1 cellular context compared by ENCODE assay signal in genomic region chr12:71135812-71136176, GRCh38.
TF ChIP-seq lines count a peak whose summit lies in the region.

No MANE protein-coding gene starts in this region.

TF ChIP-seq in HepG2, 621 proteins besides CTCF, POLR2A, EP300 and RAD21:
- TF ChIP-seq FOSL2 (CRISPR knock-in tag; IDR thresholded peaks at IDR 0.05) (no peak), HNF4G (IDR thresholded peaks at IDR 0.05; ENCODE audit: borderline replicate concordance, low read depth, low read length) (no peak), HNF4G (CRISPR knock-in tag; IDR thresholded peaks at IDR 0.05; ENCODE audit: borderline replicate concordance, low read depth) (no peak), POGZ (CRISPR knock-in tag; IDR thresholded peaks at IDR 0.05) (no peak), SNRNP70 (IDR thresholded peaks at IDR 0.05; ENCODE audit: low read depth, low read length) (no peak), CENPT (CRISPR knock-in tag; IDR thresholded peaks at IDR 0.05; ENCODE audit: low read depth) (no peak), ZUFSP (CRISPR knock-in tag; IDR thresholded peaks at IDR 0.05; ENCODE audit: borderline replicate concordance) (no peak), IRF1 (CRISPR knock-in tag; IDR thresholded peaks at IDR 0.05; ENCODE audit: low read depth) (no peak), TBP (CRISPR knock-in tag; IDR thresholded peaks at IDR 0.05) (no peak), AFF4 (CRISPR knock-in tag; IDR thresholded peaks at IDR 0.05) (no peak), SP5 (CRISPR knock-in tag; IDR thresholded peaks at IDR 0.05; ENCODE audit: borderline replicate concordance, low read depth) (no peak), SYNCRIP (IDR thresholded peaks at IDR 0.05; ENCODE audit: insufficient read depth, low read depth, low read length) (no peak), ZNF354B (CRISPR knock-in tag; IDR thresholded peaks at IDR 0.05) (no peak), ZNF766 (CRISPR knock-in tag; IDR thresholded peaks at IDR 0.05; ENCODE audit: borderline replicate concordance) (no peak), ZBTB10 (CRISPR knock-in tag; IDR thresholded peaks at IDR 0.05; ENCODE audit: borderline replicate concordance) (no peak), TOPORS (CRISPR knock-in tag; IDR thresholded peaks at IDR 0.05) (no peak), ZNF230 (CRISPR knock-in tag; IDR thresholded peaks at IDR 0.05) (no peak), ARID4A (CRISPR knock-in tag; IDR thresholded peaks at IDR 0.05; ENCODE audit: borderline replicate concordance) (no peak)
